ENCODE assay signal across 8 cellular contexts in genomic region chr4:76950052-76950845, GRCh38. TPM values are rescaled to one million over a fixed set of nuclear protein-coding genes. Genes with fewer than 3 reads are reported as not detected.
DNase-seq lines count a peak whose midpoint lies in the region; ATAC-seq and TF ChIP-seq lines count a peak whose summit lies in the region.

No MANE protein-coding gene starts in this region.

- no peaks in the 10 kb centered on the region for H3K9me3 Mint-ChIP-seq in activated CD4-positive, alpha-beta T cell treated with anti-CD3 and anti-CD28 coated beads for 36 hours (ENCODE audit: low read depth)

- H3K4me3 ChIP-seq in choroid plexus epithelial cell (ENCODE audit: low read depth, low read length) = peak overlapping the region; percentile 93

- CTCF ChIA-PET in activated CD4-positive, alpha-beta T cell treated with anti-CD3 and anti-CD28 coated beads for 36 hours (lab: Charles Lee) = interaction anchor here (0.6 kb wide), 1 partner anchor 541 kb away, joined by 3 read pairs; no protein-coding TSS in a partner anchor

- DNase-seq in ELF-1 (ENCODE audit: low read depth, low spot score) = peak; percentile 65
- DNase-seq in KBM-7 = peak; percentile 60
- DNase-seq in activated CD4-positive, alpha-beta T cell treated with anti-CD3 and anti-CD28 coated beads for 36 hours = peak; percentile 64
- DNase-seq in choroid plexus epithelial cell (ENCODE audit: low read depth) = peak; percentile 58
- DNase-seq in left colon = peak; percentile 81 to 85
- peak; percentile 27 to 34 for DNase-seq in stimulated activated CD4-positive, alpha-beta T cell treated with anti-CD3 and anti-CD28 coated beads, Interleukin-2, amount 100 ng/mL, for 48 hours
- no peak for DNase-seq in NCI-H2029 (lab: John Stamatoyannopoulos, UW)

- POLR2A ChIA-PET in activated CD4-positive, alpha-beta T cell treated with anti-CD3 and anti-CD28 coated beads for 36 hours (lab: Charles Lee) = interaction anchor here (0.9 kb wide), 1 partner anchor 81 kb away, joined by 3 read pairs; no protein-coding TSS in a partner anchor

- intact Hi-C loops in activated CD4-positive, alpha-beta T cell treated with anti-CD3 and anti-CD28 coated beads for 36 hours (cut with DNase I, micrococcal nuclease) = loop anchor here (1.0 to 10.0 kb wide), 4 partner anchors 37 to 895 kb away; no protein-coding TSS in a partner anchor
- intact Hi-C loops in left colon (cut with DNase I, micrococcal nuclease) = loop anchor here in 1 of 2 donors (10.0 kb wide), 1 partner anchor 95 kb away; no protein-coding TSS in a partner anchor

- peak; percentile 26 for ATAC-seq in GM21529 (IDR thresholded peaks at IDR 0.05; ENCODE audit: unreplicated experiment)
- ATAC-seq in activated CD4-positive, alpha-beta T cell treated with anti-CD3 and anti-CD28 coated beads for 36 hours = peak; percentile 30
- ATAC-seq in left colon = peak; percentile 73

- no peaks in the 10 kb centered on the region for H3K36me3 Mint-ChIP-seq in activated CD4-positive, alpha-beta T cell treated with anti-CD3 and anti-CD28 coated beads for 36 hours (ENCODE audit: low read depth)

- H3K27ac Mint-ChIP-seq in activated CD4-positive, alpha-beta T cell treated with anti-CD3 and anti-CD28 coated beads for 36 hours = peak overlapping the region; percentile 49

- TF ChIP-seq CTCF in choroid plexus epithelial cell (conservative IDR thresholded peaks at IDR 0.05; ENCODE audit: low read depth, low read length) = peak; percentile 5

- in situ Hi-C loops in KBM-7 (cut with MboI; ENCODE audit: low pct_unique_long_range_greater_than_20kb, low sequenced_read_pairs) = no loop called here

- H3K4me3 Mint-ChIP-seq in activated CD4-positive, alpha-beta T cell treated with anti-CD3 and anti-CD28 coated beads for 36 hours = peak overlapping the region; percentile 83

- H3K4me1 Mint-ChIP-seq in activated CD4-positive, alpha-beta T cell treated with anti-CD3 and anti-CD28 coated beads for 36 hours = peaks cover 13% of the 10 kb centered on the region

- H3K27me3 Mint-ChIP-seq in activated CD4-positive, alpha-beta T cell treated with anti-CD3 and anti-CD28 coated beads for 36 hours = peaks cover 24% of the 10 kb centered on the region

RNA-seq across cellular contexts. Expression of gene SEPTIN11, which starts 0.7 kb away (rescaled TPM):
- total RNA-seq in activated CD4-positive, alpha-beta T cell treated with anti-CD3 and anti-CD28 coated beads for 36 hours = 10 to 100 TPM; 15.5 to 34.5 TPM
- 100 to 1,000 TPM; 101 to 135 TPM for total RNA-seq in left colon

RNA-seq across cellular contexts. Expression of gene SOWAHB, which starts 52.3 kb away (rescaled TPM):
- not detected for total RNA-seq in activated CD4-positive, alpha-beta T cell treated with anti-CD3 and anti-CD28 coated beads for 36 hours
- total RNA-seq in left colon = 10 to 100 TPM; 23.7 to 25.5 TPM

Comparison
In these comparisons a context has a peak if more than half of its experiments do, and no peak if none do; other contexts are left out.
1. RNA of gene SOWAHB, which starts 52.3 kb away (total RNA-seq): 23.7 to 25.5 TPM in left colon; not detected in activated CD4-positive, alpha-beta T cell treated with anti-CD3 and anti-CD28 coated beads for 36 hours; every median in the first group is over 10 times any median in the second.
2. Peak in every context shown above with its lines, with median percentiles within 50 percentile points of each other: ATAC-seq.